8 cellular contexts compared by ENCODE assay signal in genomic region chr20:62668441-62669027, GRCh38. TPM values are rescaled to one million over a fixed set of nuclear protein-coding genes. Genes with fewer than 3 reads are reported as not detected.
A peak's percentile ranks its signal among the peaks of the same experiment; 100 is the strongest.
DNase-seq lines count a peak whose midpoint lies in the region; ATAC-seq and TF ChIP-seq lines count a peak whose summit lies in the region.

No MANE protein-coding gene starts in this region.

- no peak overlapping the region for H3K27ac Mint-ChIP-seq in effector memory CD8-positive, alpha-beta T cell

- CTCF ChIA-PET in A673 (lab: Charles Lee), result interaction anchor here (1.3 to 2.2 kb wide), 2 partner anchors 123 kb away, joined by 7 to 9 read pairs; no protein-coding TSS in a partner anchor

- intact Hi-C loops in A673 (cut with micrococcal nuclease; ENCODE audit: unreplicated experiment), result loop anchor here (1.0 kb wide), 1 partner anchor 123 kb away; no protein-coding TSS in a partner anchor
- intact Hi-C loops in thyroid gland (cut with DNase I), result loop anchor here (5.0 kb wide), 1 partner anchor 139 kb away; no protein-coding TSS in a partner anchor

- H3K36me3 ChIP-seq in A673 (ENCODE audit: insufficient read depth, low read length, poor library complexity, severe bottlenecking), result peaks cover 37% of the 10 kb centered on the region
- no peaks in the 10 kb centered on the region for H3K36me3 ChIP-seq in thyroid gland

- no peak for TF ChIP-seq POLR2A in thyroid gland (IDR thresholded peaks at IDR 0.05)

- peak; percentile 87 for TF ChIP-seq CTCF in A673 (conservative IDR thresholded peaks at IDR 0.05; ENCODE audit: low read depth, low read length)
- TF ChIP-seq CTCF in GM12873 (IDR thresholded peaks at IDR 0.05; ENCODE audit: insufficient read depth, low read depth, low read length, missing control alignments), result peak; percentile 79
- peak; percentile 89 for TF ChIP-seq CTCF in VCaP (conservative IDR thresholded peaks at IDR 0.05)
- TF ChIP-seq CTCF in thyroid gland (IDR thresholded peaks at IDR 0.05), result peak; percentile 51 to 92 (median 80)

- H3K4me3 Mint-ChIP-seq in effector memory CD8-positive, alpha-beta T cell, result no peak overlapping the region

- H3K9me3 Mint-ChIP-seq in effector memory CD8-positive, alpha-beta T cell, result no peaks in the 10 kb centered on the region

- 30 to 31% methylated on average over 6 of the region's 13 CpGs for WGBS in thyroid gland, 2 donors

- no TSS peak for BruUV-seq in A673 (replicated peaks; lab: Mats Ljungman, UMichigan)

- H3K36me3 Mint-ChIP-seq in effector memory CD8-positive, alpha-beta T cell (ENCODE audit: insufficient read depth), result peaks cover 3% of the 10 kb centered on the region

- POLR2A ChIA-PET in A673 (lab: Charles Lee; ENCODE audit: low non-redundant PET), result no interaction called here

- H3K27me3 ChIP-seq in A673 (replicated peaks; ENCODE audit: insufficient read depth, low read depth, low read length, poor library complexity), result no peaks in the 10 kb centered on the region
- no peaks in the 10 kb centered on the region for H3K27me3 ChIP-seq in thyroid gland

- ATAC-seq in effector memory CD8-positive, alpha-beta T cell (replicated peaks), result peak; percentile 47
- no peak for ATAC-seq in GM18511 (IDR thresholded peaks at IDR 0.05; ENCODE audit: unreplicated experiment)

- no peaks in the 10 kb centered on the region for H3K9me3 ChIP-seq in A673 (ENCODE audit: low read depth, low read length, poor library complexity, severe bottlenecking)
- H3K9me3 ChIP-seq in thyroid gland, result no peaks in the 10 kb centered on the region

- peak; percentile 86 for DNase-seq in A673 (ENCODE audit: low spot score)
- peak; percentile 63 to 75 for DNase-seq in NCI-H2081 (lab: John Stamatoyannopoulos, UW)
- DNase-seq in effector memory CD8-positive, alpha-beta T cell, result peak; percentile 26 to 41 (median 34)
- DNase-seq in lung microvascular endothelial cell (ENCODE audit: low read depth in 2 of 2), result peak; percentile 78 to 85
- peak; percentile 75 to 76 for DNase-seq in thyroid gland

- H3K27ac ChIP-seq in A673 (ENCODE audit: low read depth, low read length, poor library complexity, severe bottlenecking) (no peak overlapping the region), VCaP (no peak overlapping the region), thyroid gland (no peak overlapping the region)

- no peaks in the 10 kb centered on the region for H3K4me1 Mint-ChIP-seq in effector memory CD8-positive, alpha-beta T cell (ENCODE audit: low read depth in 2 of 2)

- H3K4me3 ChIP-seq in A673 (ENCODE audit: low read depth, low read length, poor library complexity, severe bottlenecking) (no peak overlapping the region), thyroid gland (replicated peaks in 1 of 3) (no peak overlapping the region)

- H3K27me3 Mint-ChIP-seq in effector memory CD8-positive, alpha-beta T cell, result no peaks in the 10 kb centered on the region

- no peaks in the 10 kb centered on the region for H3K4me1 ChIP-seq in A673 (ENCODE audit: insufficient read depth, low read length, poor library complexity, severe bottlenecking)
- no peaks in the 10 kb centered on the region for H3K4me1 ChIP-seq in thyroid gland

RNA-seq across cellular contexts. Expression of gene SLCO4A1, which starts 26.2 kb away (rescaled TPM):
- 44.5 and 48.8 TPM in 2 replicates for total RNA-seq in A673 (2021)
- total RNA-seq in lung microvascular endothelial cell, result 0.60 and 0.65 TPM in 2 replicates
- total RNA-seq in thyroid gland, result 10 to 100 TPM in 1 of 4 donors, 1 to 10 TPM in 3; 5.3 to 18.3 (median 6.7) TPM

RNA-seq across cellular contexts. Expression of gene NTSR1, which starts 40.1 kb away (rescaled TPM):
- total RNA-seq in A673 (2021) (8.7 and 15.9 TPM in 2 replicates), lung microvascular endothelial cell (under 0.01 and 0.22 TPM in 2 replicates), thyroid gland (under 1 TPM in 1 of 4 donors, not detected in 3; 0.67 TPM)

Comparison
In these comparisons a context has a peak if more than half of its experiments do, and no peak if none do; other contexts are left out.
1. DNase-seq: peak in every context shown above with its lines; median percentile 86 in A673; 82 in lung microvascular endothelial cell; 76 in thyroid gland; 69 in NCI-H2081; 34 in effector memory CD8-positive, alpha-beta T cell.